In the genomic region with DNA sequence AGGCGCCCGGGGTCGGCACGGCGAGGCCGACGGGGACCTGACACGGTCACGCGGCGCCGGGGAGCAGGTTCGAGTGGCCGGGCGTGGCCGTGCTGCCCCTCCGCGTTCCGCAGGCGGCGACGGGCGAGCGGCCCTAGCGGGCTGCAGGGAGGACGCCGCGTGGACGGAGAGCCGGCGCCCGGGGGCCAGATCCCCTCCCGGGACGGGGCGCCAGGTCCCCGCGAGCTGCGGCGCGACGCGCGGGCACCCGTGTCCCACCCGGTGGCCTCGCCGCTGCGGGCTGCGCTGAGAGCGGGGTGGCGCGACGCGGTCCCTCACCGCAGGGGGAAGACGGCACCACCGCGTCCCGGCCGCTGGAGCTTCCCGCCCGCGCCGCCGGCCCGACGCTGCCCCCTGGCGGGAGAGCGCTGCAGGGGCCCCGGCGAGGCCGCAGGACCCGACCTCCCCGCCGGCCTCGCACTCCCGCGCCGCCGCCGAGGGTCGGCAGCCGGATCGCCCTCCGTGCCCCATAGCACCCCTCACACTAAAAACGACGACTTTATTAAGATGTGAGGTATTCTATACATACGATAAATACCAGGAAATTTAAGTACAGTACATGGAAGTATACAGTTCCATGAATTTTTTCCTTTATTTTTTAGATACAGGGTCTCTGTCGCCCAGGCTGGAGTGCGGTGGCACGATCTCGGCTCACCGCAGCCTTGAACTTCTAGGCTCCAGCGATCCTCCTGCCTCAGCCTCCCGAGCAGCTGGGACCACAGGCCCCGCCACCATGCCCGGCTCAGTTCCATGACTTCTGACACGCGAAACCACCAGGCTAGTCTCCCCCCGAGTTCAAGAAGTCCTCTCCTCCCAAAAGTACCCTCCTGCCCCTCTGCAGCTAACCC, we compare ENCODE assay signal across 8 cellular contexts. TPM values are rescaled to one million over a fixed set of nuclear protein-coding genes. Genes with fewer than 3 reads are reported as not detected.
DNase-seq lines count a peak whose midpoint lies in the region; ATAC-seq and TF ChIP-seq lines count a peak whose summit lies in the region.

No MANE protein-coding gene starts in this region.

- ATAC-seq in HG03196 (IDR thresholded peaks at IDR 0.05; ENCODE audit: unreplicated experiment) (peak; percentile 54), naive B cell (ENCODE audit: low read depth in 2 of 2) (peak; percentile 70 to 76)

- 51% methylated on average over 20 of the region's 100 CpGs for WGBS in esophagus muscularis mucosa

- peak overlapping the region; percentile 81 to 92 (median 82) for H3K4me3 Mint-ChIP-seq in naive B cell

- no peak for TF ChIP-seq EP300 in esophagus muscularis mucosa (IDR thresholded peaks at IDR 0.05)

- H3K27ac ChIP-seq in esophagus muscularis mucosa (replicated peaks in 1 of 4): peak overlapping the region; percentile 80 to 83 (median 80)

- DNase-seq in AG10803 (ENCODE audit: low read depth) (peak; percentile 37), NOMO-1 (lab: John Stamatoyannopoulos, UW; ENCODE audit: unreplicated experiment in 2 of 2) (peak; percentile 59 to 86), activated T-cell treated with anti-CD3 and anti-CD28 coated beads for 1 hour (ENCODE audit: low read depth) (peak; percentile 59), esophagus muscularis mucosa (ENCODE audit: extremely low spot score) (no peak), naive B cell (peak; percentile 73)
- peak; percentile 58 for DNase-seq in stimulated activated naive CD4-positive, alpha-beta T cell treated with Interleukin-2 at 50 U/mL for 16 hours (lab: John Stamatoyannopoulos, UW)

- H3K9me3 Mint-ChIP-seq in naive B cell: no peaks in the 10 kb centered on the region

- H3K27me3 Mint-ChIP-seq in naive B cell: peaks cover 0 to 15% (median 6%) of the 10 kb centered on the region in 3 donors

- H3K27ac Mint-ChIP-seq in naive B cell: peak overlapping the region in 4 of 6 donors; percentile 51 to 81 (median 62)

- peaks cover 11 to 35% (median 24%) of the 10 kb centered on the region in 4 donors for H3K4me1 ChIP-seq in esophagus muscularis mucosa

- peak; percentile 37 for TF ChIP-seq CTCF in AG10803 (conservative IDR thresholded peaks at IDR 0.05; ENCODE audit: low read length)
- peak; percentile 81 to 99 (median 92) for TF ChIP-seq CTCF in esophagus muscularis mucosa (IDR thresholded peaks at IDR 0.05)

- in situ Hi-C loops in GM18951 (cut with MboI; ENCODE audit: low sequenced_read_pairs, unreplicated experiment): loop anchor here (25.0 kb wide), 1 partner anchor 358 kb away; no protein-coding TSS in a partner anchor

- H3K4me3 ChIP-seq in AG10803 (ENCODE audit: low read length): peak overlapping the region; percentile 61
- H3K4me3 ChIP-seq in esophagus muscularis mucosa: peak overlapping the region; percentile 84 to 93 (median 90)

- no peaks in the 10 kb centered on the region for H3K36me3 Mint-ChIP-seq in naive B cell

- TF ChIP-seq POLR2A in GM18951 (IDR thresholded peaks at IDR 0.05; ENCODE audit: extremely low read depth, insufficient read depth, insufficient read length) (peak; percentile 35), esophagus muscularis mucosa (IDR thresholded peaks at IDR 0.05; ENCODE audit: low read depth) (no peak)

- H3K27me3 ChIP-seq in esophagus muscularis mucosa: no peaks in the 10 kb centered on the region

- intact Hi-C loops in esophagus muscularis mucosa (cut with DNase I): loop anchor here (5.0 kb wide), 1 partner anchor 133 kb away; no protein-coding TSS in a partner anchor

- no peaks in the 10 kb centered on the region for H3K9me3 ChIP-seq in esophagus muscularis mucosa

- H3K36me3 ChIP-seq in esophagus muscularis mucosa: peaks cover 0 to 9% (median 4%) of the 10 kb centered on the region in 4 donors

- peaks cover 6 to 25% (median 24%) of the 10 kb centered on the region in 3 donors for H3K4me1 Mint-ChIP-seq in naive B cell

RNA-seq across cellular contexts. Expression of a gene that starts 1.3 kb away (rescaled TPM):
- total RNA-seq in esophagus muscularis mucosa: 10 to 100 TPM; 12.9 to 18.2 (median 15.4) TPM
- 1 to 10 TPM in 3 of 6 donors, under 1 TPM in 2, not detected in 1; 0.45 to 2.6 (median 1.1) TPM for polyA plus RNA-seq in naive B cell (ENCODE audit: low read depth in 6 of 6)

RNA-seq across cellular contexts. Expression of a gene that starts 27.6 kb away (rescaled TPM):
- total RNA-seq in esophagus muscularis mucosa: 10 to 100 TPM; 37.8 to 54.3 (median 45.8) TPM
- 10 to 100 TPM; 35.9 to 75.6 (median 62.9) TPM for polyA plus RNA-seq in naive B cell (ENCODE audit: low read depth in 6 of 6)

RNA-seq across cellular contexts. Expression of a gene that starts 59.7 kb away (rescaled TPM):
- total RNA-seq in esophagus muscularis mucosa: 1 to 10 TPM; 3.6 to 9.1 (median 4.5) TPM
- polyA plus RNA-seq in naive B cell (ENCODE audit: low read depth in 6 of 6): under 1 TPM in 1 of 6 donors, not detected in 5; 0.61 TPM
